Comparison of ENCODE assay signal across 8 cellular contexts in the genomic region with DNA sequence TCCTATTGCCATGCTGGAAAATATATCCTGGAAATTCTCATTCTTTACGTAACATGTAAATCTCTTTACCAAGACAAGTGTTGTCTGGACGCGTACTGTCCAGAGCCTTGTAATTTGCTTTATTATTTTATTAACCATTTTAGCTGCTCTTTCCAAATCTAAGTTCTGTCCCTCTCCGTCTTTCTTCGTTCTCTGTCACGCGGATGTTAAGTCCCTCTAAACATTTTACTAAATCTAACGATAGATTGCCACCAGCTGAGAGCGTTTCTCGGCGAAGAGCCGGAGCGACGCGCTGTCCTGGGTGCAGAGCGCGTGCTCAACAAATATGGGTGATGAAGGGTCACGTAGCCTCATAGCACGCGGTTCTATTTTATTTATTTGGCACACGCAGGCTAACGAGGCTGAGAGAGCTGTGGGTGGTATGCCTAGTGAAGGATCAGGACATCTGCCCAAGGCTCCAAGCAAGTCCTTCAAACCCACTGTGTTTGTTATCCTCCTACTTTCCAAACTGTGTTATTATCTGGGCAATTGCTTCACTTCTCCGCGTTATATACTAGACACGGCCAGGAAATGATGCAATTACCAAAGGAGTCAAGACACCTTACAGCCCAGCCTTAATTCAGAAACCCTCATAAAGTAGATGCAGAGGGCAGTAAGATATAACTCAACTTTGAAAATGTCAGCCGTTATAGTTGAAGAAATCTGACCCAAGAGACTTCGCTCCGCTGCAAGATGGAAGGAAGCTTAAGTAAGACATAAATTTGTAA. TPM values are rescaled to one million over a fixed set of nuclear protein-coding genes. Genes with fewer than 3 reads are reported as not detected.
DNase-seq lines count a peak whose midpoint lies in the region; FAIRE-seq and TF ChIP-seq lines count a peak whose summit lies in the region.

No MANE protein-coding gene starts in this region.

- H3K4me1 ChIP-seq in cardiac muscle cell (ENCODE audit: low read depth) = no peaks in the 10 kb centered on the region

- peaks cover 18% of the 10 kb centered on the region for H3K27me3 Mint-ChIP-seq in activated naive CD4-positive, alpha-beta T cell treated with anti-CD3 and anti-CD28 coated beads, Interleukin-2, amount 10 ng/mL, durations not matched to agents 7 days and 5 days

- H3K27ac Mint-ChIP-seq in activated naive CD4-positive, alpha-beta T cell treated with anti-CD3 and anti-CD28 coated beads, Interleukin-2, amount 10 ng/mL, durations not matched to agents 7 days and 5 days = no peak overlapping the region

- H3K4me1 Mint-ChIP-seq in activated naive CD4-positive, alpha-beta T cell treated with anti-CD3 and anti-CD28 coated beads, Interleukin-2, amount 10 ng/mL, durations not matched to agents 7 days and 5 days = peaks cover 16% of the 10 kb centered on the region

- CTCF ChIA-PET in activated naive CD4-positive, alpha-beta T cell treated with anti-CD3 and anti-CD28 coated beads, Interleukin-2, amount 10 ng/mL, durations not matched to agents 7 days and 5 days (lab: Charles Lee) = interaction anchor here (0.7 to 2.9 kb wide), 19 partner anchors 10 to 602 kb away, joined by 3 to 65 read pairs (median 4); a partner anchor contains a TSS

- peak overlapping the region; percentile 68 for H3K4me3 ChIP-seq in LNCaP clone FGC (ENCODE audit: low read depth, low read length)
- H3K4me3 ChIP-seq in cardiac muscle cell = peak overlapping the region; percentile 45

- TF ChIP-seq POLR2A in H54 (IDR thresholded peaks at IDR 0.05; ENCODE audit: low read depth, low read length) = 0 out of 2 replicates have a peak, but pooled peaks have one; percentile 12

- peak overlapping the region; percentile 45 for H3K27ac ChIP-seq in cardiac muscle cell

- H3K4me3 Mint-ChIP-seq in activated naive CD4-positive, alpha-beta T cell treated with anti-CD3 and anti-CD28 coated beads, Interleukin-2, amount 10 ng/mL, durations not matched to agents 7 days and 5 days = no peak overlapping the region

- DNase-seq in GM04503 (ENCODE audit: low read depth) (peak; percentile 35), H54 (ENCODE audit: insufficient read length, low spot score) (no peak), LNCaP clone FGC (ENCODE audit: low read depth) (no peak), SHP77 (lab: John Stamatoyannopoulos, UW) (peak; percentile 82 to 83), cardiac muscle cell (ENCODE audit: low read depth in 1 of 2, low spot score in 1 of 2) (peak; percentile 69 to 91), posterior vena cava (ENCODE audit: low spot score) (peak; percentile 83), mesenteric fat pad (ENCODE audit: low spot score) (no peak)
- peak; percentile 56 for DNase-seq in activated naive CD4-positive, alpha-beta T cell treated with anti-CD3 and anti-CD28 coated beads, Interleukin-2, amount 10 ng/mL, durations not matched to agents 7 days and 5 days

- H3K9me3 Mint-ChIP-seq in activated naive CD4-positive, alpha-beta T cell treated with anti-CD3 and anti-CD28 coated beads, Interleukin-2, amount 10 ng/mL, durations not matched to agents 7 days and 5 days = no peaks in the 10 kb centered on the region

- no peaks in the 10 kb centered on the region for H3K9me3 ChIP-seq in cardiac muscle cell (ENCODE audit: low read depth)

- intact Hi-C loops in posterior vena cava (cut with DNase I) = loop anchor here in 1 of 2 donors (5.0 kb wide), 1 partner anchor 177 kb away; a partner anchor contains a TSS

- TF ChIP-seq CTCF in LNCaP clone FGC (IDR thresholded peaks at IDR 0.05; ENCODE audit: control insufficient read depth, extremely low read depth, insufficient read depth) = no peak
- TF ChIP-seq CTCF in cardiac muscle cell (IDR thresholded peaks at IDR 0.05; ENCODE audit: low read depth, low read length) = no peak

- no peaks in the 10 kb centered on the region for H3K27me3 ChIP-seq in cardiac muscle cell

- H3K36me3 Mint-ChIP-seq in activated naive CD4-positive, alpha-beta T cell treated with anti-CD3 and anti-CD28 coated beads, Interleukin-2, amount 10 ng/mL, durations not matched to agents 7 days and 5 days = peaks cover 8% of the 10 kb centered on the region

- H3K36me3 ChIP-seq in cardiac muscle cell = no peaks in the 10 kb centered on the region

- no peak for FAIRE-seq in H54 (lab: Jason Lieb, UNC)

RNA-seq across cellular contexts. Expression of a gene that starts 10.0 kb away (rescaled TPM):
- total RNA-seq in cardiac muscle cell (4.2 and 5.2 TPM in 2 replicates), posterior vena cava (10 to 100 TPM; 41.5 to 43.3 TPM), mesenteric fat pad (87.4 TPM)
- 5.3 and 5.8 TPM in 2 replicates for polyA plus RNA-seq in cardiac muscle cell

RNA-seq across cellular contexts. Expression of a gene that starts 31.3 kb away (rescaled TPM):
- total RNA-seq in cardiac muscle cell (38.1 and 73.8 TPM in 2 replicates), posterior vena cava (10 to 100 TPM in 1 of 2 donors, 1 to 10 TPM in 1; 9.2 to 11.3 TPM), mesenteric fat pad (1.3 TPM)
- 54.1 and 166 TPM in 2 replicates for polyA plus RNA-seq in cardiac muscle cell

Comparison
In these comparisons a context has a peak if more than half of its experiments do, and no peak if none do; other contexts are left out.
1. DNase-seq: peak in GM04503 (single experiment), SHP77 (2 of 2), activated naive CD4-positive, alpha-beta T cell treated with anti-CD3 and anti-CD28 coated beads, Interleukin-2, amount 10 ng/mL, durations not matched to agents 7 days and 5 days (single experiment), cardiac muscle cell (2 of 2) and posterior vena cava (single experiment); none in H54 (single experiment), LNCaP clone FGC (single experiment) and mesenteric fat pad (single experiment).